In genomic region chr9:112554516-112554915, GRCh38 we compare ENCODE assay signal across 22 cellular contexts.
A peak's percentile ranks its signal among the peaks of the same experiment; 100 is the strongest.
DNase-seq lines count a peak whose midpoint lies in the region; TF ChIP-seq lines count a peak whose summit lies in the region.
"Had no signal": no experiment of that assay in that cellular context is flagged by ENCODE, and none has a peak within 500 bp of the region (broad histone marks: within the 10 kb centered on the region; RNA-seq: fewer than 3 reads in every experiment).

No MANE protein-coding gene starts in this region.

- no peak for TF ChIP-seq POLR2A in prostate gland (IDR thresholded peaks at IDR 0.05)

- H3K27me3 ChIP-seq in brain microvascular endothelial cell (replicated peaks) (no peaks in the 10 kb centered on the region), prostate gland (replicated peaks; ENCODE audit: insufficient read depth) (no peaks in the 10 kb centered on the region)
- H3K27me3 ChIP-seq: left lung, uterus had no signal

- H3K4me1 ChIP-seq in prostate gland (replicated peaks) = no peaks in the 10 kb centered on the region
- H3K4me1 ChIP-seq: left lung had no signal

- no peak for TF ChIP-seq CTCF in brain microvascular endothelial cell (IDR thresholded peaks at IDR 0.05; ENCODE audit: low read depth, low read length, missing control alignments)
- no peak for TF ChIP-seq CTCF in prostate gland (IDR thresholded peaks at IDR 0.05)

- DNase-seq in AG20443 (ENCODE audit: low spot score) = peak; percentile 40
- peak; percentile 86 for DNase-seq in M059J (ENCODE audit: low read depth)
- peak; percentile 57 for DNase-seq in brain microvascular endothelial cell
- DNase-seq in kidney tubule cell (ENCODE audit: low spot score) = peak; percentile 71
- DNase-seq in SIG-M5 treated with dmso at 0.1 percent for 504 hours (lab: John Stamatoyannopoulos, UW; ENCODE audit: unreplicated experiment) = no peak
- DNase-seq in prostate gland (ENCODE audit: low spot score) = no peak
- no peak for DNase-seq in NCI-H446 (lab: John Stamatoyannopoulos, UW)
- DNase-seq in NCI-H774 (lab: John Stamatoyannopoulos, UW) = no peak
- DNase-seq: activated naive CD8-positive, alpha-beta T cell treated with anti-CD3 and anti-CD28 coated beads, Interleukin-2, amount 50 U/mL, for 24 hours; AML-193; COR-L47; endodermal cell; H9; KBM-7; left lung; NCI-H1092; NCI-H2081; NCI-H510A treated with DMSO at 0.1 percent for 48 hours; SIG-M5; stimulated activated naive CD8-positive, alpha-beta T cell treated with anti-CD3 and anti-CD28 coated beads, Interleukin-15, amount 100 ng/mL, for 72 hours; T-helper 9 cell; uterus had no signal

- H3K4me3 ChIP-seq in brain microvascular endothelial cell (ENCODE audit: low read depth, low read length) (no peak overlapping the region), prostate gland (no peak overlapping the region)
- H3K4me3 ChIP-seq: left lung, uterus had no signal

- in situ Hi-C loops in brain microvascular endothelial cell (cut with HindIII; ENCODE audit: low pct_ligation_motif_present, low sequenced_read_pairs) = no loop called here

- no peaks in the 10 kb centered on the region for H3K9me3 ChIP-seq in prostate gland
- H3K9me3 ChIP-seq: left lung, uterus had no signal

- intact Hi-C loops in prostate gland (cut with DNase I) = no loop called here

- no peak overlapping the region for H3K27ac ChIP-seq in brain microvascular endothelial cell
- H3K27ac ChIP-seq in prostate gland = no peak overlapping the region
- H3K27ac ChIP-seq: left lung, uterus had no signal

- H3K36me3 ChIP-seq in brain microvascular endothelial cell (replicated peaks) (no peaks in the 10 kb centered on the region), prostate gland (no peaks in the 10 kb centered on the region)
- H3K36me3 ChIP-seq: left lung, uterus had no signal

- 0% methylated on average over 1 of the region's 1 CpG for WGBS in prostate gland

Comparison
In these comparisons a context has a peak if more than half of its experiments do, and no peak if none do; other contexts are left out.
1. DNase-seq: peak in AG20443 (single experiment), M059J (single experiment), brain microvascular endothelial cell (single experiment) and kidney tubule cell (single experiment); none in SIG-M5 treated with dmso at 0.1 percent for 504 hours (single experiment), prostate gland (single experiment), NCI-H446 (0 of 2) and NCI-H774 (single experiment).